Comparison of ENCODE assay signal across 20 cellular contexts in the genomic region with DNA sequence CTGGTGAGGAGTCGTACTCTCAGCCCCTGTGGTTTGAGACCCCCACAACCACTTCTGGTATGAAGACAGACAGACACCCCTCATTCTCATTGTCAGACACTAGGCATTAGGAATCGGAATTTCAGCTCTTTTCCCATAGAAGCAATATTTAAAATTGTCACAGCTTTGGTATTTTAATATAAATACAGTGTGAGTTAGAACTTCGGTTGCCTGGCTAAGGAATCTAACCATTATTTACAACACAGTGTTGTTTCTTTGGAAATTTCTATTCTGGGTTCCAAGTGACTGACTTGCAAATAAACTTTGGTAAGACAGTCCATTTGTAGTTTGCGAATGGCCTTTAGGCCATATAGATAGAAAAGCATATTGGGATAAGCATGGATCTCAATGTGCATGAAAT.
"Had no signal": no experiment of that assay in that cellular context is flagged by ENCODE, and none has a peak within 500 bp of the region (broad histone marks: within the 10 kb centered on the region; RNA-seq: fewer than 3 reads in every experiment).

No MANE protein-coding gene starts in this region.

- ATAC-seq: foreskin keratinocyte; naive thymus-derived CD4-positive, alpha-beta T cell; right cardiac atrium; stimulated activated effector memory CD8-positive, alpha-beta T cell treated with anti-CD3 and anti-CD28 coated beads, Interleukin-12 subunit alpha, Interleukin-12 subunit beta, amount 100 ng/mL, for 72 hours; stimulated activated naive CD8-positive, alpha-beta T cell treated with anti-CD3 and anti-CD28 coated beads, Interleukin-15, Interleukin-2, amounts not matched to agents 100 U/mL and 50 U/mL, for 24 hours had no signal

- DNase-seq: dorsolateral prefrontal cortex; effector CD8-positive, alpha-beta T cell; foreskin keratinocyte; kidney glomerular epithelial cell; naive thymus-derived CD4-positive, alpha-beta T cell; nephron progenitor cell; right cardiac atrium; stimulated activated CD4-positive, alpha-beta T cell treated with anti-CD3 and anti-CD28 coated beads, Interleukin-2, amount 100 ng/mL, for 48 hours; stimulated activated CD8-positive, alpha-beta memory T cell treated with anti-CD3 and anti-CD28 coated beads, Interleukin-4, amount 100 ng/mL, for 48 hours; stimulated activated naive CD8-positive, alpha-beta T cell treated with anti-CD3 and anti-CD28 coated beads, Interleukin-15, Interleukin-2, amounts not matched to agents 100 U/mL and 50 U/mL, for 24 hours; thyroid gland had no signal

- H3K36me3 ChIP-seq: esophagus muscularis mucosa, suprapubic skin, thyroid gland, vagina had no signal

- H3K4me3 ChIP-seq: coronary artery, dorsolateral prefrontal cortex, esophagus muscularis mucosa, hepatocyte, smooth muscle cell, suprapubic skin, thyroid gland, vagina had no signal

- H3K27me3 Mint-ChIP-seq: type B pancreatic cell had no signal

- H3K27ac Mint-ChIP-seq: naive thymus-derived CD4-positive, alpha-beta T cell; nephron progenitor cell; stimulated activated effector memory CD8-positive, alpha-beta T cell treated with anti-CD3 and anti-CD28 coated beads, Interleukin-12 subunit alpha, Interleukin-12 subunit beta, amount 100 ng/mL, for 72 hours; type B pancreatic cell had no signal

- H3K9me3 ChIP-seq: esophagus muscularis mucosa, suprapubic skin, thyroid gland, vagina had no signal

- FAIRE-seq: islet of Langerhans had no signal

- H3K4me1 ChIP-seq: foreskin keratinocyte, suprapubic skin, thyroid gland, vagina had no signal

- H3K9me3 Mint-ChIP-seq: stimulated activated effector memory CD8-positive, alpha-beta T cell treated with anti-CD3 and anti-CD28 coated beads, Interleukin-12 subunit alpha, Interleukin-12 subunit beta, amount 100 ng/mL, for 72 hours had no signal

- H3K27ac ChIP-seq: coronary artery, dorsolateral prefrontal cortex, esophagus muscularis mucosa, foreskin keratinocyte, hepatocyte, suprapubic skin, thyroid gland, vagina had no signal

- H3K79me2 ChIP-seq: hepatocyte had no signal

- H3K4me2 ChIP-seq: hepatocyte, smooth muscle cell had no signal

- H2AFZ ChIP-seq: hepatocyte had no signal

- H3K27me3 ChIP-seq: dorsolateral prefrontal cortex, esophagus muscularis mucosa, foreskin keratinocyte, hepatocyte, suprapubic skin, thyroid gland, vagina had no signal

- H3K4me1 Mint-ChIP-seq: naive thymus-derived CD4-positive, alpha-beta T cell; nephron progenitor cell; stimulated activated effector memory CD8-positive, alpha-beta T cell treated with anti-CD3 and anti-CD28 coated beads, Interleukin-12 subunit alpha, Interleukin-12 subunit beta, amount 100 ng/mL, for 72 hours had no signal

- H3K36me3 Mint-ChIP-seq: stimulated activated effector memory CD8-positive, alpha-beta T cell treated with anti-CD3 and anti-CD28 coated beads, Interleukin-12 subunit alpha, Interleukin-12 subunit beta, amount 100 ng/mL, for 72 hours had no signal

- H3K4me3 Mint-ChIP-seq: naive thymus-derived CD4-positive, alpha-beta T cell; nephron progenitor cell; stimulated activated effector memory CD8-positive, alpha-beta T cell treated with anti-CD3 and anti-CD28 coated beads, Interleukin-12 subunit alpha, Interleukin-12 subunit beta, amount 100 ng/mL, for 72 hours; type B pancreatic cell had no signal
